Comparison of ENCODE assay signal across 15 cellular contexts in genomic region chr9:2106666-2107065, GRCh38.
DNase-seq lines count a peak whose midpoint lies in the region; ATAC-seq lines count a peak whose summit lies in the region.
"Had no signal": no experiment of that assay in that cellular context is flagged by ENCODE, and none has a peak within 500 bp of the region (broad histone marks: within the 10 kb centered on the region; RNA-seq: fewer than 3 reads in every experiment).

No MANE protein-coding gene starts in this region.

- DNase-seq in activated T-cell treated with anti-CD3 and anti-CD28 coated beads, Interleukin-2, amount 50 U/mL, for 24 hours, result no peak
- no peak for DNase-seq in activated T-cell treated with anti-CD3 and anti-CD28 coated beads, Interleukin-2, amount 50 U/mL, for 72 hours
- no peak for DNase-seq in stimulated activated naive CD8-positive, alpha-beta T cell treated with anti-CD3 and anti-CD28 coated beads, Interleukin-15, amount 100 ng/mL, for 72 hours
- DNase-seq in stimulated activated naive CD8-positive, alpha-beta T cell treated with anti-CD3 and anti-CD28 coated beads, Interleukin-15, Interleukin-2, amounts not matched to agents 100 U/mL and 50 U/mL, for 24 hours, result no peak
- no peak for DNase-seq in activated naive CD8-positive, alpha-beta T cell treated with anti-CD3 and anti-CD28 coated beads for 36 hours
- DNase-seq: Caco-2; CD4-positive, CD25-positive, alpha-beta regulatory T cell; CD8-positive, alpha-beta T cell; DMS153; DND-41; H9 had no signal

- no peak overlapping the region for H3K4me3 Mint-ChIP-seq in activated T-cell treated with anti-CD3 and anti-CD28 coated beads, Interleukin-2, amount 50 U/mL, for 24 hours
- H3K4me3 Mint-ChIP-seq in activated T-cell treated with anti-CD3 and anti-CD28 coated beads, Interleukin-2, amount 50 U/mL, for 72 hours, result no peak overlapping the region
- H3K4me3 Mint-ChIP-seq in stimulated activated naive CD8-positive, alpha-beta T cell treated with anti-CD3 and anti-CD28 coated beads, Interleukin-15, amount 100 ng/mL, for 72 hours, result peak overlapping the region in 1 of 2 donors; percentile 32
- H3K4me3 Mint-ChIP-seq in activated naive CD8-positive, alpha-beta T cell treated with anti-CD3 and anti-CD28 coated beads for 36 hours, result no peak overlapping the region
- H3K4me3 Mint-ChIP-seq: B cell; CD4-positive, CD25-positive, alpha-beta regulatory T cell; CD8-positive, alpha-beta T cell; GM23338; H9 had no signal

- H3K27ac Mint-ChIP-seq in activated T-cell treated with anti-CD3 and anti-CD28 coated beads, Interleukin-2, amount 50 U/mL, for 24 hours, result peak overlapping the region; percentile 75
- no peak overlapping the region for H3K27ac Mint-ChIP-seq in activated T-cell treated with anti-CD3 and anti-CD28 coated beads, Interleukin-2, amount 50 U/mL, for 72 hours
- H3K27ac Mint-ChIP-seq in stimulated activated naive CD8-positive, alpha-beta T cell treated with anti-CD3 and anti-CD28 coated beads, Interleukin-15, amount 100 ng/mL, for 72 hours, result no peak overlapping the region
- H3K27ac Mint-ChIP-seq in activated naive CD8-positive, alpha-beta T cell treated with anti-CD3 and anti-CD28 coated beads for 36 hours, result peak overlapping the region; percentile 16
- H3K27ac Mint-ChIP-seq: CD4-positive, CD25-positive, alpha-beta regulatory T cell; CD8-positive, alpha-beta T cell; GM23338; H9 had no signal

- no peaks in the 10 kb centered on the region for H3K9me3 Mint-ChIP-seq in activated T-cell treated with anti-CD3 and anti-CD28 coated beads, Interleukin-2, amount 50 U/mL, for 24 hours
- no peaks in the 10 kb centered on the region for H3K9me3 Mint-ChIP-seq in activated T-cell treated with anti-CD3 and anti-CD28 coated beads, Interleukin-2, amount 50 U/mL, for 72 hours
- no peaks in the 10 kb centered on the region for H3K9me3 Mint-ChIP-seq in stimulated activated naive CD8-positive, alpha-beta T cell treated with anti-CD3 and anti-CD28 coated beads, Interleukin-15, amount 100 ng/mL, for 72 hours
- no peaks in the 10 kb centered on the region for H3K9me3 Mint-ChIP-seq in activated naive CD8-positive, alpha-beta T cell treated with anti-CD3 and anti-CD28 coated beads for 36 hours
- H3K9me3 Mint-ChIP-seq: CD4-positive, CD25-positive, alpha-beta regulatory T cell; CD8-positive, alpha-beta T cell; GM23338; H9 had no signal

- H3K4me1 Mint-ChIP-seq in activated T-cell treated with anti-CD3 and anti-CD28 coated beads, Interleukin-2, amount 50 U/mL, for 24 hours (ENCODE audit: low read depth), result peaks cover 15% of the 10 kb centered on the region
- H3K4me1 Mint-ChIP-seq in activated T-cell treated with anti-CD3 and anti-CD28 coated beads, Interleukin-2, amount 50 U/mL, for 72 hours (ENCODE audit: low read depth), result peaks cover 15% of the 10 kb centered on the region
- H3K4me1 Mint-ChIP-seq in stimulated activated naive CD8-positive, alpha-beta T cell treated with anti-CD3 and anti-CD28 coated beads, Interleukin-15, amount 100 ng/mL, for 72 hours, result peaks cover 14% of the 10 kb centered on the region
- peaks cover 13% of the 10 kb centered on the region for H3K4me1 Mint-ChIP-seq in activated naive CD8-positive, alpha-beta T cell treated with anti-CD3 and anti-CD28 coated beads for 36 hours
- H3K4me1 Mint-ChIP-seq: B cell had no signal

- no peaks in the 10 kb centered on the region for H3K27me3 Mint-ChIP-seq in activated T-cell treated with anti-CD3 and anti-CD28 coated beads, Interleukin-2, amount 50 U/mL, for 24 hours
- no peaks in the 10 kb centered on the region for H3K27me3 Mint-ChIP-seq in activated T-cell treated with anti-CD3 and anti-CD28 coated beads, Interleukin-2, amount 50 U/mL, for 72 hours (ENCODE audit: low read depth)
- no peaks in the 10 kb centered on the region for H3K27me3 Mint-ChIP-seq in stimulated activated naive CD8-positive, alpha-beta T cell treated with anti-CD3 and anti-CD28 coated beads, Interleukin-15, amount 100 ng/mL, for 72 hours
- H3K27me3 Mint-ChIP-seq in activated naive CD8-positive, alpha-beta T cell treated with anti-CD3 and anti-CD28 coated beads for 36 hours, result no peaks in the 10 kb centered on the region
- H3K27me3 Mint-ChIP-seq: B cell; CD4-positive, CD25-positive, alpha-beta regulatory T cell had no signal

- ATAC-seq in activated T-cell treated with anti-CD3 and anti-CD28 coated beads, Interleukin-2, amount 50 U/mL, for 72 hours (replicated peaks in 1 of 2), result no peak
- ATAC-seq in stimulated activated naive CD8-positive, alpha-beta T cell treated with anti-CD3 and anti-CD28 coated beads, Interleukin-15, amount 100 ng/mL, for 72 hours, result peak; percentile 56
- no peak for ATAC-seq in stimulated activated naive CD8-positive, alpha-beta T cell treated with anti-CD3 and anti-CD28 coated beads, Interleukin-15, Interleukin-2, amounts not matched to agents 100 U/mL and 50 U/mL, for 24 hours
- ATAC-seq in GM18907 (IDR thresholded peaks at IDR 0.05; ENCODE audit: unreplicated experiment), result no peak
- ATAC-seq: CD8-positive, alpha-beta T cell; GM23338; HCT116 had no signal

- peaks cover 86% of the 10 kb centered on the region for H3K36me3 Mint-ChIP-seq in activated T-cell treated with anti-CD3 and anti-CD28 coated beads, Interleukin-2, amount 50 U/mL, for 24 hours (ENCODE audit: low read depth)
- H3K36me3 Mint-ChIP-seq in activated T-cell treated with anti-CD3 and anti-CD28 coated beads, Interleukin-2, amount 50 U/mL, for 72 hours (ENCODE audit: insufficient read depth in 2 of 2), result peaks cover 8 to 25% of the 10 kb centered on the region in 2 donors
- peaks cover 22% of the 10 kb centered on the region for H3K36me3 Mint-ChIP-seq in activated naive CD8-positive, alpha-beta T cell treated with anti-CD3 and anti-CD28 coated beads for 36 hours

Comparison
In these comparisons a context has a peak if more than half of its experiments do, and no peak if none do; other contexts are left out.
1. H3K27ac Mint-ChIP-seq: peak in activated T-cell treated with anti-CD3 and anti-CD28 coated beads, Interleukin-2, amount 50 U/mL, for 24 hours (single experiment) and activated naive CD8-positive, alpha-beta T cell treated with anti-CD3 and anti-CD28 coated beads for 36 hours (single experiment); none in activated T-cell treated with anti-CD3 and anti-CD28 coated beads, Interleukin-2, amount 50 U/mL, for 72 hours (single experiment) and stimulated activated naive CD8-positive, alpha-beta T cell treated with anti-CD3 and anti-CD28 coated beads, Interleukin-15, amount 100 ng/mL, for 72 hours (0 of 2).